ENCODE assay signal across 8 cellular contexts in genomic region chr9:127224178-127224882, GRCh38. TPM values are rescaled to one million over a fixed set of nuclear protein-coding genes. Genes with fewer than 3 reads are reported as not detected.
A peak's percentile ranks its signal among the peaks of the same experiment; 100 is the strongest.
DNase-seq lines count a peak whose midpoint lies in the region; ATAC-seq, FAIRE-seq and TF ChIP-seq lines count a peak whose summit lies in the region.

No MANE protein-coding gene starts in this region.

- no peaks in the 10 kb centered on the region for H3K9me3 ChIP-seq in keratinocyte (ENCODE audit: control insufficient read depth, low read depth, low read length)

- peaks cover 3% of the 10 kb centered on the region for H3K4me1 ChIP-seq in keratinocyte (ENCODE audit: control insufficient read depth, extremely low read depth, insufficient read depth, low read length)

- no peaks in the 10 kb centered on the region for H4K20me1 ChIP-seq in keratinocyte (ENCODE audit: control insufficient read depth, extremely low read depth, insufficient read depth, low read length)

- H3K27ac ChIP-seq in 22Rv1 (peak overlapping the region; percentile 70), keratinocyte (ENCODE audit: control insufficient read depth, insufficient read depth, low read length) (no peak overlapping the region)

- H2AFZ ChIP-seq in keratinocyte (ENCODE audit: control insufficient read depth, low read length), result peak overlapping the region; percentile 90

- H3K4me3 Mint-ChIP-seq in central memory CD8-positive, alpha-beta T cell, result peak overlapping the region; percentile 91

- H3K79me2 ChIP-seq in keratinocyte (ENCODE audit: control insufficient read depth, insufficient read depth, low read length), result no peaks in the 10 kb centered on the region

- TF ChIP-seq POLR2A in GM18526 (IDR thresholded peaks at IDR 0.05; ENCODE audit: extremely low read depth, insufficient read length), result peak; percentile 33

- H3K9ac ChIP-seq in keratinocyte (ENCODE audit: control insufficient read depth, extremely low read depth, insufficient read depth, low read length), result peak overlapping the region; percentile 74

- peaks cover 28% of the 10 kb centered on the region for H3K4me1 Mint-ChIP-seq in central memory CD8-positive, alpha-beta T cell

- TF ChIP-seq CTCF in 22Rv1 (IDR thresholded peaks at IDR 0.05) (0 out of 2 replicates have a peak, but pooled peaks have one; percentile 7), keratinocyte (optimal IDR thresholded peaks at IDR 0.05 in 1 of 3, IDR thresholded peaks at IDR 0.05 in 1 of 3, conservative IDR thresholded peaks at IDR 0.05 in 1 of 3; ENCODE audit: extremely low read depth in 1 of 3, insufficient read depth in 2 of 3, low read length in 3 of 3) (no peak)

- peaks cover 20% of the 10 kb centered on the region for H3K27me3 ChIP-seq in keratinocyte (ENCODE audit: control insufficient read depth, extremely low read depth, insufficient read depth, low read length)

- H3K9me1 ChIP-seq in keratinocyte (ENCODE audit: control insufficient read depth, extremely low read depth, insufficient read depth, low read length), result no peaks in the 10 kb centered on the region

- dilution Hi-C loops in keratinocyte (cut with MboI; ENCODE audit: extremely low pct_ligation_motif_present, low sequenced_read_pairs), result no loop called here

- H3K4me2 ChIP-seq in keratinocyte (ENCODE audit: control insufficient read depth, extremely low read depth, insufficient read depth, low read depth, low read length), result peak overlapping the region; percentile 90

- H3K36me3 Mint-ChIP-seq in central memory CD8-positive, alpha-beta T cell (ENCODE audit: insufficient read depth), result peaks cover 27% of the 10 kb centered on the region

- peak overlapping the region; percentile 97 for H3K27ac Mint-ChIP-seq in central memory CD8-positive, alpha-beta T cell (ENCODE audit: low read depth)

- ATAC-seq in HG03064 (IDR thresholded peaks at IDR 0.05; ENCODE audit: low read depth, unreplicated experiment), result peak; percentile 39
- ATAC-seq in central memory CD8-positive, alpha-beta T cell (replicated peaks; ENCODE audit: extremely low read depth, poor library complexity, severe bottlenecking), result peak; percentile 74

- no peaks in the 10 kb centered on the region for H3K27me3 Mint-ChIP-seq in central memory CD8-positive, alpha-beta T cell

- H3K4me3 ChIP-seq in keratinocyte (ENCODE audit: control insufficient read depth in 2 of 3, extremely low read depth in 1 of 3, insufficient read depth in 2 of 3, low read depth in 1 of 3, low read length in 3 of 3), result peak overlapping the region; percentile 52 to 78 (median 77)

- no peaks in the 10 kb centered on the region for H3K36me3 ChIP-seq in keratinocyte (ENCODE audit: control insufficient read depth in 2 of 2, extremely low read depth in 1 of 2, insufficient read depth in 2 of 2, low read length in 2 of 2)

- H3K9me3 Mint-ChIP-seq in central memory CD8-positive, alpha-beta T cell, result no peaks in the 10 kb centered on the region

- FAIRE-seq in keratinocyte (lab: Jason Lieb, UNC), result no peak

- peak; percentile 93 for DNase-seq in NCI-H2196 (lab: John Stamatoyannopoulos, UW; ENCODE audit: unreplicated experiment)
- DNase-seq in activated CD4-positive, CD25-positive, alpha-beta regulatory T cell treated with anti-CD3 and anti-CD28 coated beads, Interleukin-2, amount 50 U/mL, for 72 hours, result peak; percentile 86
- DNase-seq in central memory CD8-positive, alpha-beta T cell (ENCODE audit: low spot score in 2 of 2), result peak; percentile 85
- no peak for DNase-seq in keratinocyte (ENCODE audit: low read depth, low spot score)
- peak; percentile 74 to 77 for DNase-seq in stimulated activated CD4-positive, alpha-beta T cell treated with anti-CD3 and anti-CD28 coated beads, Interleukin-12 subunit alpha, Interleukin-12 subunit beta, amount 100 ng/mL, for 24 hours (ENCODE audit: low read depth in 2 of 2)

RNA-seq across cellular contexts. Expression of gene GARNL3, which starts 40.2 kb away (rescaled TPM):
- polyA plus RNA-seq in keratinocyte, result 2.0 to 3.3 TPM (median 2.4 TPM) in 3 replicates
- 4.2 TPM for polyA plus RNA-seq in keratinocyte (2011; ENCODE audit: low read depth)
- 1.7 and 2.3 TPM in 2 replicates for polyA plus RNA-seq in keratinocyte (2011; cell fraction: cytosol; rRNA removed)
- polyA plus RNA-seq in keratinocyte (2011; cell fraction: nucleus; rRNA removed), result 10.7 and 12.6 TPM in 2 replicates
- 1.7 and 2.0 TPM in 2 replicates for polyA plus RNA-seq in keratinocyte (2012; ENCODE audit: low replicate concordance)
- polyA minus RNA-seq in keratinocyte, result 3.9 to 11.7 TPM (median 5.9 TPM) in 3 replicates
- polyA minus RNA-seq in keratinocyte (2011; cell fraction: cytosol; rRNA and poly(A)+ RNA removed), result 0.96 TPM
- 9.0 and 18.9 TPM in 2 replicates for polyA minus RNA-seq in keratinocyte (2011; cell fraction: nucleus; rRNA and poly(A)+ RNA removed)
